ENCODE assay signal across 20 cellular contexts in genomic region chr4:740656-741282, GRCh38.
"Had no signal": no experiment of that assay in that cellular context is flagged by ENCODE, and none has a peak within 500 bp of the region (broad histone marks: within the 10 kb centered on the region; RNA-seq: fewer than 3 reads in every experiment).

No MANE protein-coding gene starts in this region.

- H3K27me3 Mint-ChIP-seq: activated CD8-positive, alpha-beta T cell treated with anti-CD3 and anti-CD28 coated beads for 36 hours; activated naive CD8-positive, alpha-beta T cell treated with anti-CD3 and anti-CD28 coated beads, Interleukin-2, amount 10 ng/mL, durations not matched to agents 7 days and 5 days; central memory CD8-positive, alpha-beta T cell; dendritic cell treated with granulocyte-macrophage colony-stimulating factor and Interleukin-4, amounts not matched to agents 40 ng/mL and 50 ng/mL, for 4 days; stimulated activated naive CD8-positive, alpha-beta T cell treated with anti-CD3 and anti-CD28 coated beads, Interleukin-15, Interleukin-2, amounts not matched to agents 100 ng/mL and 50 ng/mL, for 24 hours had no signal

- H3K4me1 ChIP-seq: ascending aorta, left lung, sigmoid colon, testis, upper lobe of right lung had no signal

- ATAC-seq: activated CD8-positive, alpha-beta T cell treated with anti-CD3 and anti-CD28 coated beads for 36 hours; left lung; upper lobe of right lung had no signal

- H3K4me3 ChIP-seq: ascending aorta, left lung, ovary, sigmoid colon, testis, upper lobe of right lung had no signal

- FAIRE-seq: keratinocyte had no signal

- DNase-seq: activated CD4-positive, alpha-beta T cell treated with anti-CD3 and anti-CD28 coated beads for 4 hours; activated CD8-positive, alpha-beta memory T cell treated with anti-CD3 and anti-CD28 coated beads, Interleukin-2, amount 50 U/mL, for 48 hours; activated CD8-positive, alpha-beta T cell treated with anti-CD3 and anti-CD28 coated beads for 36 hours; activated naive CD8-positive, alpha-beta T cell treated with anti-CD3 and anti-CD28 coated beads, Interleukin-2, amount 10 ng/mL, durations not matched to agents 7 days and 5 days; erythroblast; mesendoderm; ovary; sigmoid colon; stimulated activated CD4-positive, alpha-beta T cell treated with anti-CD3 and anti-CD28 coated beads, Interleukin-4, amount 100 ng/mL, for 1 hour; SW 1271; T1000; testis; upper lobe of right lung had no signal

- H3K9me3 Mint-ChIP-seq: activated CD8-positive, alpha-beta T cell treated with anti-CD3 and anti-CD28 coated beads for 36 hours; activated naive CD8-positive, alpha-beta T cell treated with anti-CD3 and anti-CD28 coated beads, Interleukin-2, amount 10 ng/mL, durations not matched to agents 7 days and 5 days; central memory CD8-positive, alpha-beta T cell; dendritic cell treated with granulocyte-macrophage colony-stimulating factor and Interleukin-4, amounts not matched to agents 40 ng/mL and 50 ng/mL, for 4 days; stimulated activated naive CD8-positive, alpha-beta T cell treated with anti-CD3 and anti-CD28 coated beads, Interleukin-15, Interleukin-2, amounts not matched to agents 100 ng/mL and 50 ng/mL, for 24 hours had no signal

- H3K27me3 ChIP-seq: ascending aorta, left lung, ovary, sigmoid colon, testis, upper lobe of right lung had no signal

- H3K27ac ChIP-seq: ascending aorta, left lung, ovary, sigmoid colon, testis, upper lobe of right lung, VCaP had no signal

- H3K36me3 ChIP-seq: ovary had no signal

- H3K27ac Mint-ChIP-seq: activated CD8-positive, alpha-beta T cell treated with anti-CD3 and anti-CD28 coated beads for 36 hours; activated naive CD8-positive, alpha-beta T cell treated with anti-CD3 and anti-CD28 coated beads, Interleukin-2, amount 10 ng/mL, durations not matched to agents 7 days and 5 days; dendritic cell treated with granulocyte-macrophage colony-stimulating factor and Interleukin-4, amounts not matched to agents 40 ng/mL and 50 ng/mL, for 4 days; stimulated activated naive CD8-positive, alpha-beta T cell treated with anti-CD3 and anti-CD28 coated beads, Interleukin-15, Interleukin-2, amounts not matched to agents 100 ng/mL and 50 ng/mL, for 24 hours had no signal

- H3K4me3 Mint-ChIP-seq: activated CD8-positive, alpha-beta T cell treated with anti-CD3 and anti-CD28 coated beads for 36 hours; activated naive CD8-positive, alpha-beta T cell treated with anti-CD3 and anti-CD28 coated beads, Interleukin-2, amount 10 ng/mL, durations not matched to agents 7 days and 5 days; central memory CD8-positive, alpha-beta T cell; dendritic cell treated with granulocyte-macrophage colony-stimulating factor and Interleukin-4, amounts not matched to agents 40 ng/mL and 50 ng/mL, for 4 days; stimulated activated naive CD8-positive, alpha-beta T cell treated with anti-CD3 and anti-CD28 coated beads, Interleukin-15, Interleukin-2, amounts not matched to agents 100 ng/mL and 50 ng/mL, for 24 hours had no signal

- H3K9me3 ChIP-seq: left lung, ovary, sigmoid colon, testis, upper lobe of right lung had no signal
